ENCODE assay signal across 8 cellular contexts in the genomic region with DNA sequence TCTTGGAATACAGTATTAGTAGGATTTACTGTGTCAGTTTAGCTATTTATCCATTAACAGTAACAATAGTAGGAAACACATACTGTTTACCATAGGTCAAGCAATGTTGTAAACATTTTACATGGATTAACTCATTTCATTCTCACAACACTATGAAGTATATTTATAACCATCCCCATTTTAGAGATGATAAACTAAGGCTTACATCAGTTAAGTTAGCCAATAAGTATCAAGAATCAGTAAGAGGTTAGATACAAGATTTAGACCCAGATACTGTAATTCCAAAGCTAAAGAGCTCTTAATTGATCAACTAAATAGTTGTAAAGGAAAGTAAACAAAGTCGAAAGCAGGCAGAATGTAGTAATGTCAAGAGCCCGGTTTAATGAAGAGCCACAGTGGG. TPM values are rescaled to one million over a fixed set of nuclear protein-coding genes. Genes with fewer than 3 reads are reported as not detected.
A peak's percentile ranks its signal among the peaks of the same experiment; 100 is the strongest.
DNase-seq lines count a peak whose midpoint lies in the region; ATAC-seq, FAIRE-seq and TF ChIP-seq lines count a peak whose summit lies in the region.

No MANE protein-coding gene starts in this region.

- H3K27me3 ChIP-seq in keratinocyte (ENCODE audit: control insufficient read depth, extremely low read depth, insufficient read depth, low read length) (no peaks in the 10 kb centered on the region), stomach (no peaks in the 10 kb centered on the region)

- no peaks in the 10 kb centered on the region for H3K36me3 Mint-ChIP-seq in activated CD4-positive, alpha-beta T cell treated with anti-CD3 and anti-CD28 coated beads, Interleukin-2, amount 10 ng/mL, durations not matched to agents 24 days and 14 days (ENCODE audit: low read depth)
- H3K36me3 Mint-ChIP-seq in activated T-helper 17 cell treated with anti-CD3 and anti-CD28 coated beads, Interleukin-2, amount 50 U/mL, for 72 hours (ENCODE audit: low read depth) = no peaks in the 10 kb centered on the region

- FAIRE-seq in keratinocyte (lab: Jason Lieb, UNC) = no peak

- no peak for TF ChIP-seq POLR2A in stomach (IDR thresholded peaks at IDR 0.05)

- 16 to 31% (median 17%) methylated on average over 2 of the region's 2 CpGs for WGBS in stomach, 5 donors

- H3K27me3 Mint-ChIP-seq in activated CD4-positive, alpha-beta T cell treated with anti-CD3 and anti-CD28 coated beads, Interleukin-2, amount 10 ng/mL, durations not matched to agents 24 days and 14 days = no peaks in the 10 kb centered on the region
- no peaks in the 10 kb centered on the region for H3K27me3 Mint-ChIP-seq in activated T-helper 17 cell treated with anti-CD3 and anti-CD28 coated beads, Interleukin-2, amount 50 U/mL, for 72 hours

- H3K9me1 ChIP-seq in keratinocyte (ENCODE audit: control insufficient read depth, extremely low read depth, insufficient read depth, low read length) = no peaks in the 10 kb centered on the region

- H3K9me3 Mint-ChIP-seq in activated CD4-positive, alpha-beta T cell treated with anti-CD3 and anti-CD28 coated beads, Interleukin-2, amount 10 ng/mL, durations not matched to agents 24 days and 14 days = no peaks in the 10 kb centered on the region
- no peaks in the 10 kb centered on the region for H3K9me3 Mint-ChIP-seq in activated T-helper 17 cell treated with anti-CD3 and anti-CD28 coated beads, Interleukin-2, amount 50 U/mL, for 72 hours

- H3K4me1 Mint-ChIP-seq in activated CD4-positive, alpha-beta T cell treated with anti-CD3 and anti-CD28 coated beads, Interleukin-2, amount 10 ng/mL, durations not matched to agents 24 days and 14 days = peaks cover 15% of the 10 kb centered on the region
- peaks cover 14% of the 10 kb centered on the region for H3K4me1 Mint-ChIP-seq in activated T-helper 17 cell treated with anti-CD3 and anti-CD28 coated beads, Interleukin-2, amount 50 U/mL, for 72 hours

- peaks cover 23% of the 10 kb centered on the region for H3K79me2 ChIP-seq in keratinocyte (ENCODE audit: control insufficient read depth, insufficient read depth, low read length)

- H3K36me3 ChIP-seq in keratinocyte (ENCODE audit: control insufficient read depth in 2 of 2, extremely low read depth in 1 of 2, insufficient read depth in 2 of 2, low read length in 2 of 2) (no peaks in the 10 kb centered on the region), stomach (peaks cover 0 to 13% (median 2%) of the 10 kb centered on the region in 4 donors)

- H3K4me1 ChIP-seq in keratinocyte (ENCODE audit: control insufficient read depth, extremely low read depth, insufficient read depth, low read length) = peaks cover 3% of the 10 kb centered on the region
- peaks cover 4 to 44% (median 22%) of the 10 kb centered on the region in 4 donors for H3K4me1 ChIP-seq in stomach

- intact Hi-C loops in activated CD4-positive, alpha-beta T cell treated with anti-CD3 and anti-CD28 coated beads, Interleukin-2, amount 10 ng/mL, durations not matched to agents 24 days and 14 days (cut with micrococcal nuclease) = no loop called here
- intact Hi-C loops in stomach (cut with DNase I; ENCODE audit: low total_unique reads) = no loop called here

- H2AFZ ChIP-seq in keratinocyte (ENCODE audit: control insufficient read depth, low read length) = no peak overlapping the region

- no peak overlapping the region for H3K27ac ChIP-seq in keratinocyte (ENCODE audit: control insufficient read depth, insufficient read depth, low read length)
- H3K27ac ChIP-seq in stomach = peak overlapping the region in 2 of 5 donors; percentile 59 to 87

- no peak for TF ChIP-seq EP300 in stomach (IDR thresholded peaks at IDR 0.05)

- H3K9me3 ChIP-seq in keratinocyte (ENCODE audit: control insufficient read depth, low read depth, low read length) (no peaks in the 10 kb centered on the region), stomach (no peaks in the 10 kb centered on the region)

- dilution Hi-C loops in keratinocyte (cut with MboI; ENCODE audit: extremely low pct_ligation_motif_present, low sequenced_read_pairs) = no loop called here

- H3K4me3 Mint-ChIP-seq in activated CD4-positive, alpha-beta T cell treated with anti-CD3 and anti-CD28 coated beads, Interleukin-2, amount 10 ng/mL, durations not matched to agents 24 days and 14 days = peak overlapping the region; percentile 79
- H3K4me3 Mint-ChIP-seq in activated T-helper 17 cell treated with anti-CD3 and anti-CD28 coated beads, Interleukin-2, amount 50 U/mL, for 72 hours = peak overlapping the region; percentile 83

- peak overlapping the region; percentile 78 for H3K9ac ChIP-seq in keratinocyte (ENCODE audit: control insufficient read depth, extremely low read depth, insufficient read depth, low read length)

- no peak overlapping the region for H3K27ac Mint-ChIP-seq in activated CD4-positive, alpha-beta T cell treated with anti-CD3 and anti-CD28 coated beads, Interleukin-2, amount 10 ng/mL, durations not matched to agents 24 days and 14 days
- peak overlapping the region; percentile 80 for H3K27ac Mint-ChIP-seq in activated T-helper 17 cell treated with anti-CD3 and anti-CD28 coated beads, Interleukin-2, amount 50 U/mL, for 72 hours

- DNase-seq in activated CD4-positive, alpha-beta T cell treated with anti-CD3 and anti-CD28 coated beads, Interleukin-2, amount 10 ng/mL, durations not matched to agents 24 days and 14 days = no peak
- DNase-seq in activated CD4-positive, alpha-beta T cell treated with anti-CD3 and anti-CD28 coated beads, Interleukin-2, amount 50 U/mL, for 4 hours = no peak
- DNase-seq in keratinocyte (ENCODE audit: low read depth, low spot score) (no peak), stomach (no peak), AG08395 (ENCODE audit: low spot score) (no peak), epidermal melanocyte (ENCODE audit: insufficient read length, low spot score) (no peak), SHP77 (lab: John Stamatoyannopoulos, UW) (no peak)

- no peak for TF ChIP-seq CTCF in keratinocyte (optimal IDR thresholded peaks at IDR 0.05 in 1 of 3, IDR thresholded peaks at IDR 0.05 in 1 of 3, conservative IDR thresholded peaks at IDR 0.05 in 1 of 3; ENCODE audit: extremely low read depth in 1 of 3, insufficient read depth in 2 of 3, low read length in 3 of 3)
- no peak for TF ChIP-seq CTCF in stomach (IDR thresholded peaks at IDR 0.05)

- ATAC-seq in activated T-helper 17 cell treated with anti-CD3 and anti-CD28 coated beads, Interleukin-2, amount 50 U/mL, for 72 hours (replicated peaks) = no peak

- H4K20me1 ChIP-seq in keratinocyte (ENCODE audit: control insufficient read depth, extremely low read depth, insufficient read depth, low read length) = no peaks in the 10 kb centered on the region

- peak overlapping the region; percentile 85 for H3K4me2 ChIP-seq in keratinocyte (ENCODE audit: control insufficient read depth, extremely low read depth, insufficient read depth, low read depth, low read length)

- H3K4me3 ChIP-seq in keratinocyte (ENCODE audit: control insufficient read depth in 2 of 3, extremely low read depth in 1 of 3, insufficient read depth in 2 of 3, low read depth in 1 of 3, low read length in 3 of 3) (peak overlapping the region; percentile 76 to 90 (median 88)), stomach (peak overlapping the region; percentile 48 to 92 (median 70))

RNA-seq across cellular contexts. Expression of gene SYNJ2BP, which starts 1.1 kb away (rescaled TPM):
- total RNA-seq in activated CD4-positive, alpha-beta T cell treated with anti-CD3 and anti-CD28 coated beads, Interleukin-2, amount 10 ng/mL, durations not matched to agents 24 days and 14 days = 2.2 and 2.5 TPM in 2 replicates
- total RNA-seq in activated T-helper 17 cell treated with anti-CD3 and anti-CD28 coated beads, Interleukin-2, amount 50 U/mL, for 72 hours = 1 to 10 TPM; 2.1 to 4.3 TPM
- 19.3 to 31.4 TPM (median 20.6 TPM) in 3 replicates for polyA plus RNA-seq in keratinocyte
- 3.6 TPM for polyA plus RNA-seq in keratinocyte (2011; ENCODE audit: low read depth)
- polyA plus RNA-seq in keratinocyte (2011; cell fraction: cytosol; rRNA removed) = 17.2 and 33.4 TPM in 2 replicates
- polyA plus RNA-seq in keratinocyte (2011; cell fraction: nucleus; rRNA removed) = 19.2 and 21.8 TPM in 2 replicates
- polyA plus RNA-seq in keratinocyte (2012; ENCODE audit: low replicate concordance) = 7.3 and 14.7 TPM in 2 replicates
- polyA minus RNA-seq in keratinocyte = 3.0 to 20.9 TPM (median 19.4 TPM) in 3 replicates
- 12.3 TPM for polyA minus RNA-seq in keratinocyte (2011; cell fraction: cytosol; rRNA and poly(A)+ RNA removed)
- polyA minus RNA-seq in keratinocyte (2011; cell fraction: nucleus; rRNA and poly(A)+ RNA removed) = 7.5 and 13.6 TPM in 2 replicates
- 10 to 100 TPM; 11.1 to 44.6 (median 21.2) TPM for total RNA-seq in stomach
- 10 to 100 TPM; 10.2 to 21.2 (median 18.5) TPM for polyA plus RNA-seq in stomach

RNA-seq across cellular contexts. Expression of gene ADAM21, which starts 36.2 kb away (rescaled TPM):
- not detected in 2 replicates for total RNA-seq in activated CD4-positive, alpha-beta T cell treated with anti-CD3 and anti-CD28 coated beads, Interleukin-2, amount 10 ng/mL, durations not matched to agents 24 days and 14 days
- not detected for total RNA-seq in activated T-helper 17 cell treated with anti-CD3 and anti-CD28 coated beads, Interleukin-2, amount 50 U/mL, for 72 hours
- polyA plus RNA-seq in keratinocyte (0.69 to 1.2 TPM (median 0.77 TPM) in 3 replicates), stomach (not detected)
- polyA plus RNA-seq in keratinocyte (2011; ENCODE audit: low read depth) = not detected
- polyA plus RNA-seq in keratinocyte (2011; cell fraction: cytosol; rRNA removed) = 0.39 and 0.95 TPM in 2 replicates
- 1.8 and 2.8 TPM in 2 replicates for polyA plus RNA-seq in keratinocyte (2011; cell fraction: nucleus; rRNA removed)
- 0.24 and 0.66 TPM in 2 replicates for polyA plus RNA-seq in keratinocyte (2012; ENCODE audit: low replicate concordance)
- 0.16 to 2.5 TPM (median 1.4 TPM) in 3 replicates for polyA minus RNA-seq in keratinocyte
- polyA minus RNA-seq in keratinocyte (2011; cell fraction: cytosol; rRNA and poly(A)+ RNA removed) = 0.77 TPM
- polyA minus RNA-seq in keratinocyte (2011; cell fraction: nucleus; rRNA and poly(A)+ RNA removed) = 2.2 and 3.3 TPM in 2 replicates
- not detected for total RNA-seq in stomach

RNA-seq across cellular contexts. Expression of gene COX16, which starts 56.3 kb away (rescaled TPM):
- 65.8 and 79.0 TPM in 2 replicates for total RNA-seq in activated CD4-positive, alpha-beta T cell treated with anti-CD3 and anti-CD28 coated beads, Interleukin-2, amount 10 ng/mL, durations not matched to agents 24 days and 14 days
- 10 to 100 TPM; 59.1 to 81.9 TPM for total RNA-seq in activated T-helper 17 cell treated with anti-CD3 and anti-CD28 coated beads, Interleukin-2, amount 50 U/mL, for 72 hours
- polyA plus RNA-seq in keratinocyte (28.5 to 44.1 TPM (median 31.0 TPM) in 3 replicates), stomach (10 to 100 TPM; 56.4 to 97.8 (median 69.0) TPM)
- polyA plus RNA-seq in keratinocyte (2011; ENCODE audit: low read depth) = 8.0 TPM
- 38.9 and 50.8 TPM in 2 replicates for polyA plus RNA-seq in keratinocyte (2011; cell fraction: cytosol; rRNA removed)
- polyA plus RNA-seq in keratinocyte (2011; cell fraction: nucleus; rRNA removed) = 11.0 and 14.0 TPM in 2 replicates
- polyA plus RNA-seq in keratinocyte (2012; ENCODE audit: low replicate concordance) = 37.8 and 50.5 TPM in 2 replicates
- 5.4 to 8.9 TPM (median 7.3 TPM) in 3 replicates for polyA minus RNA-seq in keratinocyte
- 7.5 TPM for polyA minus RNA-seq in keratinocyte (2011; cell fraction: cytosol; rRNA and poly(A)+ RNA removed)
- polyA minus RNA-seq in keratinocyte (2011; cell fraction: nucleus; rRNA and poly(A)+ RNA removed) = 3.3 and 3.5 TPM in 2 replicates
- 10 to 100 TPM in 4 of 5 donors, 1 to 10 TPM in 1; 1.2 to 70.1 (median 50.8) TPM for total RNA-seq in stomach
